20 cellular contexts compared by ENCODE assay signal in the genomic region with DNA sequence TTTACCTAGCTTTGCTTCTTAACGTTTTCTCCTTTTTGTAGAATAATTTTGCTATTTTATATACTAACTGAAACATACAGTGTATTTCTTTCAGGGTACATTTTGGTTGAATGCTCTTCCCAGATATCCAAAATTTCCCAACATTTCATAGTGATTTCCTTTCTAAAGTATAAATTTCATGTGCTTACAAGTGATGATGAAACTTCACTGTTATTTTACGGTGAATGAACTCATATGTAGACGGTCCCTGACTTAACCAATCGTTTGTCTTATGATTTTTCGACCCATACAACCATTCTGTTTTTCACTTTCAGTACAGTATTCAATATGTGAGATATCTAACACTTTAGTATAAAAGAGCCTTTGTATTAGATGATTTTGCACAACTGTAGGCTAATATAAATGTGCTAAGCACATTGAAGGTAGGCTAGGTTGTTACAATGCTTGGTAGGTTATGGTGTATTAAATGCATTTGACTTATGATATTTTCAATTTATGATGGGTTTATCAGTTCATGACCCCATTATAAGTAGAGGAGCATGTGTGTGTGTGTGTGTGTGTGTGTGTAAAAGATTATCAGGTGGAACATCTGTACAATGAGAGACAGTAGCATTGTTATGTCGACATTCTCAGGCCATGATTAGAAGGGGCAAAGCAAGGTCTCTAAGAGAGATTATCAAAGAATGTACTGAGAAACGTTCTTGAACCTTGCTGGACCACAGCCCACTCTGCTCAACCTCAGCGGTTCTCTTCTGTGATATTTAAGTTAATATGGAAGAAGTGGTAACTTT. TPM values are rescaled to one million over a fixed set of nuclear protein-coding genes. Genes with fewer than 3 reads are reported as not detected.
DNase-seq lines count a peak whose midpoint lies in the region; ATAC-seq and TF ChIP-seq lines count a peak whose summit lies in the region.
"Had no signal": no experiment of that assay in that cellular context is flagged by ENCODE, and none has a peak within 500 bp of the region (broad histone marks: within the 10 kb centered on the region; RNA-seq: fewer than 3 reads in every experiment).

No MANE protein-coding gene starts in this region.

- H3K4me1 ChIP-seq in mammary epithelial cell (ENCODE audit: insufficient read depth, low read length) (peaks cover 40% of the 10 kb centered on the region), foreskin keratinocyte (peaks cover 30% of the 10 kb centered on the region), left ventricle myocardium inferior (peaks cover 25% of the 10 kb centered on the region)
- H3K4me1 ChIP-seq: SJCRH30 had no signal

- H3K4me2 ChIP-seq in mammary epithelial cell (ENCODE audit: insufficient read depth, low read depth, low read length): peak overlapping the region; percentile 28
- H3K4me2 ChIP-seq: A549 had no signal

- H3K9me3 ChIP-seq in mammary epithelial cell (replicated peaks; ENCODE audit: insufficient read depth, low read length) (no peaks in the 10 kb centered on the region), left ventricle myocardium inferior (replicated peaks) (peaks cover 28% of the 10 kb centered on the region)
- H3K9me3 ChIP-seq: SJCRH30 had no signal

- no peaks in the 10 kb centered on the region for H3K27me3 ChIP-seq in mammary epithelial cell (ENCODE audit: insufficient read depth, low read length)
- no peaks in the 10 kb centered on the region for H3K27me3 ChIP-seq in foreskin keratinocyte
- no peaks in the 10 kb centered on the region for H3K27me3 ChIP-seq in left ventricle myocardium inferior (ENCODE audit: low read depth)
- H3K27me3 ChIP-seq: SJCRH30 had no signal

- TF ChIP-seq CTCF in mammary epithelial cell (conservative IDR thresholded peaks at IDR 0.05 in 1 of 2, IDR thresholded peaks at IDR 0.05 in 1 of 2; ENCODE audit: extremely low read depth in 1 of 2, insufficient read depth in 1 of 2, low read depth in 1 of 2, low read length in 2 of 2) (no peak), MCF 10A (IDR thresholded peaks at IDR 0.05; ENCODE audit: unreplicated experiment) (no peak), foreskin keratinocyte (conservative IDR thresholded peaks at IDR 0.05) (no peak), left ventricle myocardium inferior (IDR thresholded peaks at IDR 0.05; ENCODE audit: borderline replicate concordance) (no peak)

- H3K4me3 Mint-ChIP-seq in MCF 10A (ENCODE audit: unreplicated experiment): no peak overlapping the region
- H3K4me3 Mint-ChIP-seq in activated naive CD8-positive, alpha-beta T cell treated with anti-CD3 and anti-CD28 coated beads for 36 hours: no peak overlapping the region
- H3K4me3 Mint-ChIP-seq: CD14-positive monocyte had no signal

- peaks cover 2% of the 10 kb centered on the region for H3K36me3 ChIP-seq in mammary epithelial cell (ENCODE audit: insufficient read depth, low read length)
- peaks cover 32% of the 10 kb centered on the region for H3K36me3 ChIP-seq in left ventricle myocardium inferior

- H3K4me3 ChIP-seq in mammary epithelial cell (replicated peaks in 1 of 3; ENCODE audit: insufficient read depth in 1 of 3, low read depth in 2 of 3, low read length in 3 of 3): no peak overlapping the region
- no peak overlapping the region for H3K4me3 ChIP-seq in left ventricle myocardium inferior
- H3K4me3 ChIP-seq: A549, SJCRH30 had no signal

- CTCF ChIA-PET in mammary epithelial cell (lab: Charles Lee; ENCODE audit: low non-redundant PET) (interaction anchor here (0.6 kb wide), 1 partner anchor 377 kb away, joined by 3 read pairs; no protein-coding TSS in a partner anchor), MCF 10A (lab: Yijun Ruan, JAX) (interaction anchor here (0.6 to 0.7 kb wide), 2 partner anchors 223 to 364 kb away, joined by 3 read pairs; no protein-coding TSS in a partner anchor)

- dilution Hi-C loops in mammary epithelial cell (cut with HindIII; ENCODE audit: low sequenced_read_pairs): no loop called here

- POLR2A ChIA-PET in MCF 10A (lab: Yijun Ruan, JAX): interaction anchor here (1.2 to 3.6 kb wide), 2 partner anchors 10 to 19 kb away, joined by 3 to 30 read pairs; a partner anchor contains a TSS

- H3K9me3 Mint-ChIP-seq in MCF 10A (ENCODE audit: unreplicated experiment): no peaks in the 10 kb centered on the region
- peaks cover 18% of the 10 kb centered on the region for H3K9me3 Mint-ChIP-seq in activated naive CD8-positive, alpha-beta T cell treated with anti-CD3 and anti-CD28 coated beads for 36 hours

- BruUV-seq in mammary epithelial cell (replicated peaks; lab: Mats Ljungman, UMichigan) (no TSS peak), MCF 10A (replicated peaks; lab: Mats Ljungman, UMichigan) (no TSS peak)

- DNase-seq in mammary epithelial cell: no peak
- DNase-seq in MCF 10A (ENCODE audit: unreplicated experiment): no peak
- no peak for DNase-seq in activated naive CD8-positive, alpha-beta T cell treated with anti-CD3 and anti-CD28 coated beads for 36 hours
- no peak for DNase-seq in foreskin keratinocyte
- DNase-seq in left ventricle myocardium inferior: no peak
- no peak for DNase-seq in NCI-H446 treated with DMSO at 0.1 percent for 48 hours (lab: John Stamatoyannopoulos, UW)
- DNase-seq: DMS53; GOT3; MM.1S; NCI-H1105 treated with DMSO at 0.1 percent for 48 hours; NCI-H187; NCI-H345; NCI-H526 treated with DMSO at 0.1 percent for 48 hours; NK-92 treated with Interleukin-12 subunit alpha and Interleukin-12 subunit beta, amount 100 ng/mL, for 24 hours; RPMI8226; SJCRH30 had no signal

- H3K4me1 Mint-ChIP-seq in MCF 10A (ENCODE audit: insufficient read depth, unreplicated experiment): peaks cover 47% of the 10 kb centered on the region
- peaks cover 59% of the 10 kb centered on the region for H3K4me1 Mint-ChIP-seq in activated naive CD8-positive, alpha-beta T cell treated with anti-CD3 and anti-CD28 coated beads for 36 hours

- H3K9ac ChIP-seq in mammary epithelial cell (ENCODE audit: insufficient read depth, low read length): no peak overlapping the region

- H3K27ac Mint-ChIP-seq in MCF 10A (ENCODE audit: low read depth, unreplicated experiment): no peak overlapping the region
- peak overlapping the region; percentile 35 for H3K27ac Mint-ChIP-seq in activated naive CD8-positive, alpha-beta T cell treated with anti-CD3 and anti-CD28 coated beads for 36 hours

- WGBS in mammary epithelial cell (ENCODE audit: low coverage, missing lambda C conversion rate): 76% methylated on average over 8 of the region's 8 CpGs

- no peaks in the 10 kb centered on the region for H4K20me1 ChIP-seq in mammary epithelial cell (ENCODE audit: insufficient read depth, low read length)

- in situ Hi-C loops in mammary epithelial cell (cut with MboI; ENCODE audit: low sequenced_read_pairs in 2 of 2): no loop called here

- peak overlapping the region; percentile 9 for H3K27ac ChIP-seq in mammary epithelial cell (ENCODE audit: insufficient read depth, low read depth, low read length)
- peak overlapping the region; percentile 4 for H3K27ac ChIP-seq in foreskin keratinocyte
- no peak overlapping the region for H3K27ac ChIP-seq in left ventricle myocardium inferior (replicated peaks)
- H3K27ac ChIP-seq: A549, SJCRH30 had no signal

- H3K79me2 ChIP-seq in mammary epithelial cell (ENCODE audit: insufficient read depth, low read length): peaks cover 83% of the 10 kb centered on the region

- intact Hi-C loops in mammary epithelial cell (cut with micrococcal nuclease) (loop anchor here (5.0 kb wide), 1 partner anchor 446 kb away; no protein-coding TSS in a partner anchor), MCF 10A (cut with micrococcal nuclease) (no loop called here), left ventricle myocardium inferior (cut with micrococcal nuclease) (no loop called here)

- H3K27me3 Mint-ChIP-seq in MCF 10A (ENCODE audit: insufficient read depth, unreplicated experiment): no peaks in the 10 kb centered on the region
- H3K27me3 Mint-ChIP-seq in activated naive CD8-positive, alpha-beta T cell treated with anti-CD3 and anti-CD28 coated beads for 36 hours: no peaks in the 10 kb centered on the region

- ATAC-seq in foreskin keratinocyte (no peak), HG03342 (IDR thresholded peaks at IDR 0.05; ENCODE audit: unreplicated experiment) (no peak), HG02885 (IDR thresholded peaks at IDR 0.05; ENCODE audit: poor library complexity, unreplicated experiment) (no peak)
- ATAC-seq: A549 had no signal

- peaks cover 2% of the 10 kb centered on the region for H3K36me3 Mint-ChIP-seq in MCF 10A (ENCODE audit: insufficient read depth, unreplicated experiment)
- H3K36me3 Mint-ChIP-seq in activated naive CD8-positive, alpha-beta T cell treated with anti-CD3 and anti-CD28 coated beads for 36 hours: peaks cover 68% of the 10 kb centered on the region

- H2AFZ ChIP-seq in mammary epithelial cell (ENCODE audit: low read depth, low read length): no peak overlapping the region

RNA-seq across cellular contexts. Expression of a gene that starts 20.9 kb away (rescaled TPM):
- total RNA-seq in mammary epithelial cell (10 to 100 TPM; 28.5 to 34.8 TPM), MCF 10A (2022) (19.1 and 27.0 TPM in 2 replicates), foreskin keratinocyte (19.0 and 23.0 TPM in 2 replicates), left ventricle myocardium inferior (13.7 TPM)
- polyA plus RNA-seq in mammary epithelial cell (14.8 TPM), foreskin keratinocyte (5.1 and 5.2 TPM in 2 replicates)
- polyA minus RNA-seq in mammary epithelial cell: 31.6 TPM
- total RNA-seq in activated naive CD8-positive, alpha-beta T cell treated with anti-CD3 and anti-CD28 coated beads for 36 hours: 10 to 100 TPM; 33.9 to 41.9 TPM
